In the genomic region with DNA sequence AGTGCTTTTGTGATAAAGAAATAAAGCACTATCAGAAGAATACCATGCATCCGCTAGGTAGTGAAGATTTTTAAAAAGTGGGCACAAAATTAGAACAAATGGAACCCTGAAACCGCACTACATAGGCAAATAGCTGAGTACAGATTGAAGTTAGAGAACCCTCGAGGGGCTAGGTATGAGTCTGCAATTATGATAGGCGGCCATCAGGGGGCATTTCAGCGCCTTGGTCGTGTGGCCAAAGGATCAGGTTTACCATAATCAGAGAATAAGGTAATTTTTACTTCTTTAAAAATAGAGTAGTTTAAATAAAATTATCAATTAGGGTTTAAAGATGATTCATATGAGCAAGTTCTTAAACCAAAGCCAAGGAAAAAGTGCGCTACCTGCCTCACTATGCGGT, we compare ENCODE assay signal across 10 cellular contexts.
DNase-seq lines count a peak whose midpoint lies in the region; ATAC-seq and TF ChIP-seq lines count a peak whose summit lies in the region.
"Had no signal": no experiment of that assay in that cellular context is flagged by ENCODE, and none has a peak within 500 bp of the region (broad histone marks: within the 10 kb centered on the region; RNA-seq: fewer than 3 reads in every experiment).

No MANE protein-coding gene starts in this region.

- no peaks in the 10 kb centered on the region for H3F3A ChIP-seq in GM23338 (replicated peaks; ENCODE audit: low read depth)

- H3K27me3 Mint-ChIP-seq in CD14-positive monocyte (ENCODE audit: low read depth in 3 of 3) (peaks cover 0 to 2% (median 0%) of the 10 kb centered on the region in 3 donors), GM23338 (ENCODE audit: insufficient read depth, low read depth, poor library complexity) (no peaks in the 10 kb centered on the region)
- peaks cover 3% of the 10 kb centered on the region for H3K27me3 Mint-ChIP-seq in activated CD4-positive, alpha-beta T cell treated with anti-CD3 and anti-CD28 coated beads, Interleukin-2, amount 10 ng/mL, durations not matched to agents 7 days and 5 days

- no peaks in the 10 kb centered on the region for H3K4me1 Mint-ChIP-seq in CD14-positive monocyte
- no peaks in the 10 kb centered on the region for H3K4me1 Mint-ChIP-seq in GM23338
- no peaks in the 10 kb centered on the region for H3K4me1 Mint-ChIP-seq in activated CD4-positive, alpha-beta T cell treated with anti-CD3 and anti-CD28 coated beads, Interleukin-2, amount 10 ng/mL, durations not matched to agents 7 days and 5 days
- H3K4me1 Mint-ChIP-seq: activated naive CD4-positive, alpha-beta T cell treated with anti-CD3 and anti-CD28 coated beads, Interleukin-2, amount 50 U/mL, for 24 hours had no signal

- H3K9me3 ChIP-seq in left lung: no peaks in the 10 kb centered on the region
- H3K9me3 ChIP-seq: sigmoid colon had no signal

- H3K27me3 ChIP-seq in GM23338 (ENCODE audit: insufficient read depth) (no peaks in the 10 kb centered on the region), left lung (no peaks in the 10 kb centered on the region)
- H3K27me3 ChIP-seq: sigmoid colon had no signal

- CTCF ChIA-PET in activated CD4-positive, alpha-beta T cell treated with anti-CD3 and anti-CD28 coated beads, Interleukin-2, amount 10 ng/mL, durations not matched to agents 7 days and 5 days (lab: Charles Lee): no interaction called here

- H3K27ac Mint-ChIP-seq in CD14-positive monocyte (no peak overlapping the region), GM23338 (no peak overlapping the region)
- no peak overlapping the region for H3K27ac Mint-ChIP-seq in activated CD4-positive, alpha-beta T cell treated with anti-CD3 and anti-CD28 coated beads, Interleukin-2, amount 10 ng/mL, durations not matched to agents 7 days and 5 days
- H3K27ac Mint-ChIP-seq: activated naive CD4-positive, alpha-beta T cell treated with anti-CD3 and anti-CD28 coated beads, Interleukin-2, amount 50 U/mL, for 24 hours had no signal

- H3K9me2 ChIP-seq in GM23338 (ENCODE audit: insufficient read depth): no peaks in the 10 kb centered on the region

- ATAC-seq in GM23338 (peak; percentile 65; the same call in 2 of the 3 replicates), left lung (peak; percentile 33), HG03108 (IDR thresholded peaks at IDR 0.05; ENCODE audit: unreplicated experiment) (no peak), GM18868 (IDR thresholded peaks at IDR 0.05; ENCODE audit: unreplicated experiment) (no peak)

- no peak for DNase-seq in CD14-positive monocyte (ENCODE audit: low spot score)
- DNase-seq in GM23338 (ENCODE audit: low spot score): peak; percentile 41
- peak; percentile 12 for DNase-seq in activated CD4-positive, alpha-beta T cell treated with anti-CD3 and anti-CD28 coated beads, Interleukin-2, amount 10 ng/mL, durations not matched to agents 7 days and 5 days
- no peak for DNase-seq in left lung
- DNase-seq in A172 (ENCODE audit: low spot score): no peak
- no peak for DNase-seq in DMS114 treated with DMSO at 0.1 percent for 48 hours (lab: John Stamatoyannopoulos, UW; ENCODE audit: unreplicated experiment)
- DNase-seq: sigmoid colon had no signal

- no peak overlapping the region for H3K4me3 ChIP-seq in GM23338
- no peak overlapping the region for H3K4me3 ChIP-seq in left lung
- H3K4me3 ChIP-seq: sigmoid colon had no signal

- H3K4me3 Mint-ChIP-seq in CD14-positive monocyte: no peak overlapping the region
- no peak overlapping the region for H3K4me3 Mint-ChIP-seq in GM23338
- H3K4me3 Mint-ChIP-seq in activated CD4-positive, alpha-beta T cell treated with anti-CD3 and anti-CD28 coated beads, Interleukin-2, amount 10 ng/mL, durations not matched to agents 7 days and 5 days: no peak overlapping the region
- H3K4me3 Mint-ChIP-seq: activated naive CD4-positive, alpha-beta T cell treated with anti-CD3 and anti-CD28 coated beads, Interleukin-2, amount 50 U/mL, for 24 hours had no signal

- no peak overlapping the region for H2AFZ ChIP-seq in GM23338

- TF ChIP-seq CTCF in CD14-positive monocyte (IDR thresholded peaks at IDR 0.05) (peak; percentile 15), GM23338 (conservative IDR thresholded peaks at IDR 0.05; ENCODE audit: low read depth in 2 of 2) (peak; percentile 73 to 79), left lung (IDR thresholded peaks at IDR 0.05) (peak in 1 of 2 donors; percentile 14)

- intact Hi-C loops in CD14-positive monocyte (cut with micrococcal nuclease) (no loop called here), left lung (cut with DNase I) (no loop called here)

- H3K36me3 Mint-ChIP-seq in CD14-positive monocyte: no peaks in the 10 kb centered on the region
- no peaks in the 10 kb centered on the region for H3K36me3 Mint-ChIP-seq in GM23338 (ENCODE audit: low read depth)
- no peaks in the 10 kb centered on the region for H3K36me3 Mint-ChIP-seq in activated CD4-positive, alpha-beta T cell treated with anti-CD3 and anti-CD28 coated beads, Interleukin-2, amount 10 ng/mL, durations not matched to agents 7 days and 5 days (ENCODE audit: low read depth)
- H3K36me3 Mint-ChIP-seq: activated naive CD4-positive, alpha-beta T cell treated with anti-CD3 and anti-CD28 coated beads, Interleukin-2, amount 50 U/mL, for 24 hours had no signal

- no peak overlapping the region for H3K27ac ChIP-seq in GM23338 (ENCODE audit: low read depth)
- no peak overlapping the region for H3K27ac ChIP-seq in left lung
- H3K27ac ChIP-seq: sigmoid colon had no signal

- H3K4me1 ChIP-seq in GM23338 (ENCODE audit: insufficient read depth) (peaks cover 13% of the 10 kb centered on the region), left lung (no peaks in the 10 kb centered on the region)
- H3K4me1 ChIP-seq: sigmoid colon had no signal

- H3K79me2 ChIP-seq in GM23338 (replicated peaks; ENCODE audit: insufficient read depth): no peaks in the 10 kb centered on the region

- no peak overlapping the region for H3K4me2 ChIP-seq in GM23338

- H4K20me1 ChIP-seq in GM23338 (replicated peaks; ENCODE audit: insufficient read depth): no peaks in the 10 kb centered on the region

- peaks cover 0 to 3% (median 0%) of the 10 kb centered on the region in 7 donors for H3K9me3 Mint-ChIP-seq in CD14-positive monocyte
- no peaks in the 10 kb centered on the region for H3K9me3 Mint-ChIP-seq in GM23338
- H3K9me3 Mint-ChIP-seq in activated CD4-positive, alpha-beta T cell treated with anti-CD3 and anti-CD28 coated beads, Interleukin-2, amount 10 ng/mL, durations not matched to agents 7 days and 5 days: no peaks in the 10 kb centered on the region
- H3K9me3 Mint-ChIP-seq: activated naive CD4-positive, alpha-beta T cell treated with anti-CD3 and anti-CD28 coated beads, Interleukin-2, amount 50 U/mL, for 24 hours had no signal

- no peaks in the 10 kb centered on the region for H3K36me3 ChIP-seq in GM23338 (ENCODE audit: insufficient read depth)
- no peaks in the 10 kb centered on the region for H3K36me3 ChIP-seq in left lung
- H3K36me3 ChIP-seq: sigmoid colon had no signal

- POLR2A ChIA-PET in activated CD4-positive, alpha-beta T cell treated with anti-CD3 and anti-CD28 coated beads, Interleukin-2, amount 10 ng/mL, durations not matched to agents 7 days and 5 days (lab: Charles Lee): no interaction called here

TF ChIP-seq in GM23338, 12 proteins besides CTCF, POLR2A, EP300 and RAD21:
- no peak for TF ChIP-seq CREB1 (CRISPR knock-in tag; IDR thresholded peaks at IDR 0.05; ENCODE audit: low read depth)
TF ChIP-seq in GM23338: peak in this region for 0.

Comparison
In these comparisons a context has a peak if more than half of its experiments do, and no peak if none do; other contexts are left out.
1. DNase-seq: peak in GM23338 (single experiment) and activated CD4-positive, alpha-beta T cell treated with anti-CD3 and anti-CD28 coated beads, Interleukin-2, amount 10 ng/mL, durations not matched to agents 7 days and 5 days (single experiment); none in CD14-positive monocyte (single experiment), left lung (0 of 2), A172 (single experiment) and DMS114 treated with DMSO at 0.1 percent for 48 hours (single experiment).
2. ATAC-seq: peak in GM23338 (single experiment) and left lung (single experiment); none in HG03108 (single experiment) and GM18868 (single experiment).